In the genomic region with DNA sequence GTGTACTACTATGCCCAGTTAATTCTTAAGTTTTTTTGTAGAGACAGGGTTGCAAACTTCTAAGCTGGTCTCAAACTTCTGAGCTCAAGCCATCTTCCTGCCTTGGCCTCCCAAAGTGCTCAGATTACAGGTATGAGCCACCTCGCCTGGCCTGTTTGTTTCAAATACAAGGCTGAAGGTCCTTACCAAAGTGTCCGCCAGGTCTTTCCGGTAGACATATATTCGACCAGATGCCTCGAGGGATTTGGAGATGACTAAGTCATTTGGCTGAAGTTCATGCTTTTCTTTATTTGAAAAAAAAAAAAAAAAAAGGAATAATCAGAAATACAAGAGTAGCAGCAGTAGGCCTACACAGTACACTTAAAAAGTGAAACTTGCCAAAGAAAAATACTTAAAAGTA, we compare ENCODE assay signal across 33 cellular contexts.
DNase-seq lines count a peak whose midpoint lies in the region; ATAC-seq and TF ChIP-seq lines count a peak whose summit lies in the region.
"Had no signal": no experiment of that assay in that cellular context is flagged by ENCODE, and none has a peak within 500 bp of the region (broad histone marks: within the 10 kb centered on the region; RNA-seq: fewer than 3 reads in every experiment).

No MANE protein-coding gene starts in this region.

- H3K27ac Mint-ChIP-seq in activated T-helper 17 cell treated with anti-CD3 and anti-CD28 coated beads, Interleukin-2, amount 50 U/mL, for 72 hours: no peak overlapping the region
- H3K27ac Mint-ChIP-seq: activated CD4-positive, alpha-beta T cell treated with anti-CD3 and anti-CD28 coated beads for 36 hours; activated CD8-positive, alpha-beta T cell treated with anti-CD3 and anti-CD28 coated beads, Interleukin-2, amount 10 ng/mL, durations not matched to agents 7 days and 5 days; activated naive CD8-positive, alpha-beta T cell; activated T-helper 2 cell treated with anti-CD3 and anti-CD28 coated beads, Interferon-gamma antibody, Interleukin-2, Interleukin-4, amounts not matched to agents 10 μg/mL and 5 μg/mL and 100 μg/mL, durations not matched to agents 14 hours and 24 hours and 36 hours; CD8-positive, alpha-beta T cell; nephron progenitor cell; stimulated activated naive CD8-positive, alpha-beta T cell treated with anti-CD3 and anti-CD28 coated beads, Interleukin-15, amount 100 ng/mL, for 72 hours had no signal

- no peaks in the 10 kb centered on the region for H3K4me1 ChIP-seq in IMR-90 (ENCODE audit: control insufficient read depth, insufficient read depth, low read length)

- dilution Hi-C loops in IMR-90 (cut with HindIII; ENCODE audit: low sequenced_read_pairs, unreplicated experiment): no loop called here

- H3K27me3 ChIP-seq in IMR-90 (ENCODE audit: control insufficient read depth, insufficient read depth, low read length): no peaks in the 10 kb centered on the region
- H3K27me3 ChIP-seq: BE2C, vagina had no signal

- H3K4me2 ChIP-seq in IMR-90 (ENCODE audit: low read depth, low read length): no peak overlapping the region
- H3K4me2 ChIP-seq: KMS-11 had no signal

- H2BK20ac ChIP-seq in IMR-90 (ENCODE audit: low read depth, low read length): no peak overlapping the region

- intact Hi-C loops in IMR-90 (cut with micrococcal nuclease): no loop called here

- no peak overlapping the region for H2BK5ac ChIP-seq in IMR-90 (ENCODE audit: low read depth, low read length, poor library complexity, severe bottlenecking)

- H3K9ac ChIP-seq in IMR-90 (ENCODE audit: low read depth, low read length): no peak overlapping the region
- H3K9ac ChIP-seq: KMS-11 had no signal

- no peak overlapping the region for H2BK15ac ChIP-seq in IMR-90 (ENCODE audit: low read depth, low read length)

- no peak overlapping the region for H3K18ac ChIP-seq in IMR-90 (ENCODE audit: low read depth, low read length)

- no peak overlapping the region for H3K56ac ChIP-seq in IMR-90 (ENCODE audit: extremely low read depth, insufficient read depth, low read length)

- in situ Hi-C loops in IMR-90 (cut with MboI; ENCODE audit: low sequenced_read_pairs): no loop called here
- in situ Hi-C loops in astrocyte of the cerebellum (cut with HindIII; ENCODE audit: low sequenced_read_pairs): no loop called here

- no peak overlapping the region for H3K4ac ChIP-seq in IMR-90 (ENCODE audit: low read depth, low read length)

- no peak overlapping the region for H3K27ac ChIP-seq in IMR-90 (ENCODE audit: insufficient read depth, low read length)
- H3K27ac ChIP-seq: KMS-11, thoracic aorta, vagina, VCaP had no signal

- H3K4me3 ChIP-seq in IMR-90 (ENCODE audit: insufficient read depth, low read depth, low read length): no peak overlapping the region
- H3K4me3 ChIP-seq in astrocyte of the cerebellum (ENCODE audit: low read depth, low read length): no peak overlapping the region
- H3K4me3 ChIP-seq: thoracic aorta, vagina had no signal

- no peaks in the 10 kb centered on the region for H4K20me1 ChIP-seq in IMR-90 (ENCODE audit: insufficient read depth, low read length)

- H3K4me1 Mint-ChIP-seq in activated T-helper 17 cell treated with anti-CD3 and anti-CD28 coated beads, Interleukin-2, amount 50 U/mL, for 72 hours: no peaks in the 10 kb centered on the region

- no peak overlapping the region for H3K4me3 Mint-ChIP-seq in activated T-helper 17 cell treated with anti-CD3 and anti-CD28 coated beads, Interleukin-2, amount 50 U/mL, for 72 hours
- H3K4me3 Mint-ChIP-seq: activated CD4-positive, alpha-beta T cell treated with anti-CD3 and anti-CD28 coated beads for 36 hours; activated CD8-positive, alpha-beta T cell treated with anti-CD3 and anti-CD28 coated beads, Interleukin-2, amount 10 ng/mL, durations not matched to agents 7 days and 5 days; activated naive CD8-positive, alpha-beta T cell; CD8-positive, alpha-beta T cell; nephron progenitor cell; stimulated activated naive CD8-positive, alpha-beta T cell treated with anti-CD3 and anti-CD28 coated beads, Interleukin-15, amount 100 ng/mL, for 72 hours had no signal

- no peak overlapping the region for H2AK9ac ChIP-seq in IMR-90 (replicated peaks; ENCODE audit: low read depth, low read length, poor library complexity)

- no peaks in the 10 kb centered on the region for H3K9me3 Mint-ChIP-seq in activated T-helper 17 cell treated with anti-CD3 and anti-CD28 coated beads, Interleukin-2, amount 50 U/mL, for 72 hours
- H3K9me3 Mint-ChIP-seq: activated T-helper 2 cell treated with anti-CD3 and anti-CD28 coated beads, Interferon-gamma antibody, Interleukin-2, Interleukin-4, amounts not matched to agents 10 μg/mL and 5 μg/mL and 100 μg/mL, durations not matched to agents 14 hours and 24 hours and 36 hours; CD8-positive, alpha-beta T cell; nephron progenitor cell; stimulated activated naive CD8-positive, alpha-beta T cell treated with anti-CD3 and anti-CD28 coated beads, Interleukin-15, amount 100 ng/mL, for 72 hours had no signal

- H3K79me1 ChIP-seq in IMR-90 (ENCODE audit: low read depth in 1 of 2, low read length in 2 of 2): no peaks in the 10 kb centered on the region

- H2AFZ ChIP-seq in IMR-90 (replicated peaks; ENCODE audit: low read length, poor library complexity): no peak overlapping the region

- no peak overlapping the region for H3K23ac ChIP-seq in IMR-90 (ENCODE audit: low read depth, low read length)

- ATAC-seq in IMR-90 (ENCODE audit: low read depth): no peak
- ATAC-seq in esophagus mucosa: peak; percentile 48
- no peak for ATAC-seq in HG03025 (IDR thresholded peaks at IDR 0.05; ENCODE audit: low FRiP score, unreplicated experiment)
- no peak for ATAC-seq in GM21381 (IDR thresholded peaks at IDR 0.05; ENCODE audit: unreplicated experiment)
- no peak for ATAC-seq in activated T-helper 17 cell treated with anti-CD3 and anti-CD28 coated beads, Interleukin-2, amount 50 U/mL, for 72 hours (replicated peaks)
- ATAC-seq: activated CD4-positive, alpha-beta T cell treated with anti-CD3 and anti-CD28 coated beads for 36 hours; activated CD8-positive, alpha-beta T cell treated with anti-CD3 and anti-CD28 coated beads, Interleukin-2, amount 10 ng/mL, durations not matched to agents 7 days and 5 days; CD8-positive, alpha-beta T cell; left cardiac atrium; Panc1; right cardiac atrium; stimulated activated naive CD8-positive, alpha-beta T cell treated with anti-CD3 and anti-CD28 coated beads, Interleukin-15, amount 100 ng/mL, for 72 hours had no signal

- peaks cover 7% of the 10 kb centered on the region for H3K27me3 Mint-ChIP-seq in activated T-helper 17 cell treated with anti-CD3 and anti-CD28 coated beads, Interleukin-2, amount 50 U/mL, for 72 hours
- H3K27me3 Mint-ChIP-seq: activated CD4-positive, alpha-beta T cell treated with anti-CD3 and anti-CD28 coated beads for 36 hours; activated naive CD8-positive, alpha-beta T cell; stimulated activated naive CD8-positive, alpha-beta T cell treated with anti-CD3 and anti-CD28 coated beads, Interleukin-15, amount 100 ng/mL, for 72 hours had no signal

- no peak for TF ChIP-seq POLR2A in IMR-90 (IDR thresholded peaks at IDR 0.05; ENCODE audit: low read depth, low read length)

- no peak for TF ChIP-seq RAD21 in IMR-90 (IDR thresholded peaks at IDR 0.05; ENCODE audit: low read length)

- no peak overlapping the region for H4K5ac ChIP-seq in IMR-90 (ENCODE audit: low read depth, low read length)

- H4K91ac ChIP-seq in IMR-90 (ENCODE audit: insufficient read depth, low read depth, low read length): no peak overlapping the region

- CTCF ChIA-PET in IMR-90 (lab: Yijun Ruan, JAX): interaction anchor here (0.7 kb wide), 1 partner anchor 195 kb away, joined by 3 read pairs; no protein-coding TSS in a partner anchor

- H3K9me3 ChIP-seq in IMR-90 (ENCODE audit: control insufficient read depth, insufficient read depth, low read length): no peaks in the 10 kb centered on the region
- H3K9me3 ChIP-seq: BE2C, thoracic aorta, vagina had no signal

- H4K8ac ChIP-seq in IMR-90 (ENCODE audit: low read depth in 2 of 2, low read length in 2 of 2): no peak overlapping the region

- no peaks in the 10 kb centered on the region for H3K36me3 Mint-ChIP-seq in activated T-helper 17 cell treated with anti-CD3 and anti-CD28 coated beads, Interleukin-2, amount 50 U/mL, for 72 hours (ENCODE audit: low read depth)
- H3K36me3 Mint-ChIP-seq: activated naive CD8-positive, alpha-beta T cell; CD8-positive, alpha-beta T cell had no signal

- H3K9me1 ChIP-seq in IMR-90 (ENCODE audit: insufficient read depth, low read length): no peaks in the 10 kb centered on the region

- POLR2A ChIA-PET in IMR-90 (lab: Charles Lee; ENCODE audit: unreplicated experiment): no interaction called here

- 89% methylated on average over 1 of the region's 5 CpGs; no CpG with 5 or more reads in 1 of the 2 experiments for WGBS in IMR-90 (ENCODE audit: extremely low coverage in 2 of 2, insufficient read length in 1 of 2), 2 experiments

- no TSS peak for BruUV-seq in IMR-90 (replicated peaks; lab: Mats Ljungman, UMichigan)

- no peak overlapping the region for H2BK120ac ChIP-seq in IMR-90 (ENCODE audit: low read depth, low read length)

- H3K14ac ChIP-seq in IMR-90 (replicated peaks; ENCODE audit: low read depth, low read length): no peak overlapping the region

- H3K36me3 ChIP-seq in IMR-90 (ENCODE audit: control insufficient read depth, insufficient read depth, low read length): no peaks in the 10 kb centered on the region
- H3K36me3 ChIP-seq: thoracic aorta had no signal

- H2AK5ac ChIP-seq in IMR-90 (ENCODE audit: low read depth, low read length): no peak overlapping the region

- DNase-seq in IMR-90 (peak; percentile 13), astrocyte of the cerebellum (ENCODE audit: low read depth) (peak; percentile 27), pulmonary artery endothelial cell (ENCODE audit: low read depth, low spot score) (peak; percentile 39), OCI-M1 (lab: John Stamatoyannopoulos, UW) (no peak)
- DNase-seq: activated CD4-positive, alpha-beta T cell treated with anti-CD3 and anti-CD28 coated beads for 36 hours; activated CD8-positive, alpha-beta T cell treated with anti-CD3 and anti-CD28 coated beads, Interleukin-2, amount 10 ng/mL, durations not matched to agents 7 days and 5 days; BE2C; caudate nucleus; CD8-positive, alpha-beta T cell; hypothalamus; left cardiac atrium; mammary epithelial cell; NCI-H1417; NCI-H2029 treated with DMSO at 0.1 percent for 48 hours; NCI-H524 treated with DMSO at 0.1 percent for 48 hours; nephron progenitor cell; NK-92 treated with Interleukin-12 subunit alpha and Interleukin-12 subunit beta, amount 100 ng/mL, for 24 hours; right cardiac atrium; SHP77 treated with DMSO at 0.1 percent for 48 hours; stimulated activated CD4-positive, alpha-beta T cell treated with anti-CD3 and anti-CD28 coated beads, Interleukin-2, amount 100 ng/mL, for 24 hours; stimulated activated naive CD8-positive, alpha-beta T cell treated with anti-CD3 and anti-CD28 coated beads, Interleukin-15, amount 100 ng/mL, for 72 hours; SW 1271 had no signal

- TF ChIP-seq CTCF in IMR-90 (conservative IDR thresholded peaks at IDR 0.05; ENCODE audit: low read depth, low read length): no peak
- no peak for TF ChIP-seq CTCF in astrocyte of the cerebellum (IDR thresholded peaks at IDR 0.05; ENCODE audit: low read depth, low read length, missing control alignments)
